ENCODE assay signal across 1 cellular context in the genomic region with DNA sequence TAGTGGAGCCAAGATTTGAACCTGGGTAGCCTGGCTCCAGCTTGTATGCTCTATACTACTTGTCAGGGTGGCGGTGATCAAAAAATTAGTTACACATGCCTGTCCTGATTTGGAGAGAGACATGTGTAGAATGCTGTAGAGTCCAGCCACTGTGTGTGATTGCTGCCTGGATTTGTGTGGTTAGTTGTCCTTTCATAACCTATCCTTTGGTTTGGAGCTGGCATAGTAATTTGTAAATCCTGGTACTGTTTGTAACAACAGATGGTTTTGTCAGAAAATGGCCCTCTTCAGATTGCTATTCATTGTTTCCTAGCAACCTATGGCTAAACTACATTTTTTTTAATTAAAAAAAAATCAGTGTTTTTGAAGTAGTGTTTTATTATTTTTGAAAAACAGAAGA.
TF ChIP-seq lines count a peak whose summit lies in the region.

No MANE protein-coding gene starts in this region.

TF ChIP-seq in HepG2, 621 proteins besides CTCF, POLR2A, EP300 and RAD21:
- TF ChIP-seq ZNF451 (CRISPR knock-in tag; IDR thresholded peaks at IDR 0.05) (no peak), RBM22 (optimal IDR thresholded peaks at IDR 0.05; ENCODE audit: low read length) (peak; percentile 35)
